ENCODE assay signal across 9 cellular contexts in genomic region chr11:111870522-111870886, GRCh38. TPM values are rescaled to one million over a fixed set of nuclear protein-coding genes. Genes with fewer than 3 reads are reported as not detected.
DNase-seq lines count a peak whose midpoint lies in the region; ATAC-seq and TF ChIP-seq lines count a peak whose summit lies in the region.
"Had no signal": no experiment of that assay in that cellular context is flagged by ENCODE, and none has a peak within 500 bp of the region (broad histone marks: within the 10 kb centered on the region; RNA-seq: fewer than 3 reads in every experiment).

No MANE protein-coding gene starts in this region.

- no peak for TF ChIP-seq EP300 in sigmoid colon (IDR thresholded peaks at IDR 0.05)

- H3K27ac ChIP-seq in DND-41 (ENCODE audit: low read length) (peak overlapping the region; percentile 73), OCI-LY7 (ENCODE audit: low read depth, low read length, poor library complexity, severe bottlenecking) (peak overlapping the region; percentile 12), sigmoid colon (peak overlapping the region; percentile 83 to 96 (median 93))

- no TSS peak for BruUV-seq in OCI-LY7 (replicated peaks; lab: Mats Ljungman, UMichigan)

- H3K79me2 ChIP-seq in DND-41 (ENCODE audit: insufficient read depth, low read length) (peaks cover 12% of the 10 kb centered on the region), OCI-LY7 (ENCODE audit: insufficient read depth, low read depth, low read length) (peaks cover 9% of the 10 kb centered on the region; the same call in 1 of the 2 replicates)

- H3K4me3 ChIP-seq in DND-41 (ENCODE audit: low read depth in 1 of 2, low read length in 2 of 2) (peak overlapping the region; percentile 75 to 92), OCI-LY7 (ENCODE audit: low read depth, low read length, poor library complexity, severe bottlenecking) (peak overlapping the region; percentile 79), sigmoid colon (peak overlapping the region; percentile 64 to 90 (median 88))

- H3K9me3 ChIP-seq in DND-41 (ENCODE audit: insufficient read depth, low read length, severe bottlenecking) (no peaks in the 10 kb centered on the region), OCI-LY7 (ENCODE audit: low read length) (no peaks in the 10 kb centered on the region), sigmoid colon (no peaks in the 10 kb centered on the region)

- no peaks in the 10 kb centered on the region for H3K9me2 ChIP-seq in OCI-LY7 (ENCODE audit: insufficient read depth, low read length)

- H2AFZ ChIP-seq in DND-41 (ENCODE audit: low read depth, low read length) (peak overlapping the region; percentile 98), OCI-LY7 (ENCODE audit: low read length) (peak overlapping the region; percentile 99)

- no peak for TF ChIP-seq POLR2A in sigmoid colon (IDR thresholded peaks at IDR 0.05)

- TF ChIP-seq CTCF in DND-41 (IDR thresholded peaks at IDR 0.05; ENCODE audit: borderline replicate concordance, extremely low read depth, low read length, poor library complexity, severe bottlenecking): no peak
- TF ChIP-seq CTCF in OCI-LY7 (conservative IDR thresholded peaks at IDR 0.05; ENCODE audit: low read length): no peak
- no peak for TF ChIP-seq CTCF in sigmoid colon (IDR thresholded peaks at IDR 0.05)

- H3K4me2 ChIP-seq in DND-41 (ENCODE audit: insufficient read depth, low read length) (peak overlapping the region; percentile 93), OCI-LY7 (ENCODE audit: low read length) (peak overlapping the region; percentile 82)

- H3K27me3 ChIP-seq in DND-41 (ENCODE audit: insufficient read depth, low read length, poor library complexity) (no peaks in the 10 kb centered on the region), sigmoid colon (no peaks in the 10 kb centered on the region)

- H3K36me3 ChIP-seq in DND-41 (ENCODE audit: insufficient read depth, low read length) (peaks cover 37% of the 10 kb centered on the region), OCI-LY7 (ENCODE audit: insufficient read depth, low read length) (peaks cover 25% of the 10 kb centered on the region), sigmoid colon (peaks cover 0 to 38% (median 8%) of the 10 kb centered on the region in 4 donors)

- POLR2A ChIA-PET in OCI-LY7 (lab: Charles Lee): interaction anchor here (0.5 to 2.3 kb wide), 16 partner anchors 10 to 214 kb away, joined by 3 to 27 read pairs (median 4); partner anchors contain the start of gene CFAP68

- peak overlapping the region; percentile 68 for H3K9ac ChIP-seq in DND-41 (ENCODE audit: low read depth, low read length)

- no peaks in the 10 kb centered on the region for H4K20me1 ChIP-seq in DND-41 (ENCODE audit: insufficient read depth, low read length)
- H4K20me1 ChIP-seq in OCI-LY7 (ENCODE audit: insufficient read depth, low read length): no peaks in the 10 kb centered on the region

- CTCF ChIA-PET in OCI-LY7 (lab: Charles Lee; ENCODE audit: unreplicated experiment): no interaction called here

- intact Hi-C loops in OCI-LY7 (cut with micrococcal nuclease; ENCODE audit: unreplicated experiment): loop anchor here (5.0 kb wide), 1 partner anchor 268 kb away; the partner anchor contains the start of gene SIK2
- intact Hi-C loops in sigmoid colon (cut with DNase I): no loop called here

- H3K4me1 ChIP-seq in DND-41 (ENCODE audit: insufficient read depth, low read length): peaks cover 33% of the 10 kb centered on the region
- H3K4me1 ChIP-seq in OCI-LY7 (ENCODE audit: insufficient read depth, low read length, poor library complexity, severe bottlenecking): peaks cover 16% of the 10 kb centered on the region
- H3K4me1 ChIP-seq in sigmoid colon: peaks cover 0 to 22% (median 9%) of the 10 kb centered on the region in 4 donors

- no peak for DNase-seq in DND-41
- DNase-seq in OCI-LY7 (ENCODE audit: low spot score): no peak
- DNase-seq in sigmoid colon: no peak
- DNase-seq in occipital lobe (lab: John Stamatoyannopoulos, UW): no peak
- no peak for DNase-seq in NCI-H1694 (lab: John Stamatoyannopoulos, UW)
- DNase-seq in NCI-H1105 (lab: John Stamatoyannopoulos, UW): no peak

- peak; percentile 8 for ATAC-seq in DND-41 (ENCODE audit: insufficient read depth, low read depth)
- peak; percentile 24 for ATAC-seq in GM21723 (IDR thresholded peaks at IDR 0.05; ENCODE audit: unreplicated experiment)
- peak; percentile 10 for ATAC-seq in esophagus mucosa

RNA-seq across cellular contexts. Expression of gene ALG9, which starts 0.9 kb away (rescaled TPM):
- 13.8 and 16.8 TPM in 2 replicates for total RNA-seq in OCI-LY7 (2014; rRNA removed; shearing (Covaris generic))
- total RNA-seq in OCI-LY7 (2022) (21.6 and 23.0 TPM in 2 replicates), esophagus mucosa (20.7 TPM), sigmoid colon (10 to 100 TPM; 25.5 to 40.4 (median 28.1) TPM), occipital lobe (95.6 TPM)
- polyA plus RNA-seq in sigmoid colon: 10 to 100 TPM in 1 of 3 donors, 1 to 10 TPM in 2; 6.0 to 13.9 (median 8.1) TPM

RNA-seq across cellular contexts. Expression of gene FDXACB1, which starts 8.5 kb away (rescaled TPM):
- total RNA-seq in OCI-LY7 (2014; rRNA removed; shearing (Covaris generic)): 4.2 and 6.2 TPM in 2 replicates
- total RNA-seq in OCI-LY7 (2022): 5.3 and 5.8 TPM in 2 replicates
- total RNA-seq in esophagus mucosa: 1.8 TPM
- total RNA-seq in sigmoid colon: 1 to 10 TPM in 2 of 4 donors, under 1 TPM in 2; 0.54 to 1.7 (median 1.1) TPM
- polyA plus RNA-seq in sigmoid colon: 1 to 10 TPM; 1.2 to 2.1 (median 1.2) TPM
- 12.8 TPM for total RNA-seq in occipital lobe

RNA-seq across cellular contexts. Expression of gene CFAP68, which starts 8.8 kb away (rescaled TPM):
- total RNA-seq in OCI-LY7 (2014; rRNA removed; shearing (Covaris generic)): 14.8 and 17.3 TPM in 2 replicates
- 18.8 and 22.4 TPM in 2 replicates for total RNA-seq in OCI-LY7 (2022)
- total RNA-seq in esophagus mucosa: 22.5 TPM
- total RNA-seq in sigmoid colon: 10 to 100 TPM in 3 of 4 donors, 1 to 10 TPM in 1; 9.1 to 44.3 (median 13.4) TPM
- polyA plus RNA-seq in sigmoid colon: 10 to 100 TPM; 18.9 to 35.4 (median 23.4) TPM
- 6.9 TPM for total RNA-seq in occipital lobe

RNA-seq across cellular contexts. Expression of gene CRYAB, which starts 41.1 kb away (rescaled TPM):
- total RNA-seq in OCI-LY7 (2014; rRNA removed; shearing (Covaris generic)): not detected in 2 replicates
- total RNA-seq in OCI-LY7 (2022) (not detected in 2 replicates), esophagus mucosa (19.6 TPM), sigmoid colon (100 to 1,000 TPM; 151 to 299 (median 225) TPM), occipital lobe (10.3 TPM)
- 10 to 100 TPM; 25.0 to 99.7 (median 63.0) TPM for polyA plus RNA-seq in sigmoid colon

RNA-seq across cellular contexts. Expression of gene HSPB2, which starts 42.0 kb away (rescaled TPM):
- not detected in 2 replicates for total RNA-seq in OCI-LY7 (2014; rRNA removed; shearing (Covaris generic))
- not detected in 2 replicates for total RNA-seq in OCI-LY7 (2022)
- 0.32 TPM for total RNA-seq in esophagus mucosa
- total RNA-seq in sigmoid colon: 1 to 10 TPM in 2 of 4 donors, under 1 TPM in 1, not detected in 1; 0.83 to 3.0 (median 1.4) TPM
- 10 to 100 TPM in 1 of 3 donors, 1 to 10 TPM in 1, under 1 TPM in 1; 0.69 to 11.4 (median 3.6) TPM for polyA plus RNA-seq in sigmoid colon
- 0.31 TPM for total RNA-seq in occipital lobe
- total RNA-seq: SK-MEL-5 had no signal

Comparison
In these comparisons a context has a peak if more than half of its experiments do, and no peak if none do; other contexts are left out.
1. H3K27ac ChIP-seq: peak in every context shown above with its lines; median percentile 93 in sigmoid colon; 73 in DND-41; 12 in OCI-LY7.